Comparison of ENCODE assay signal across 1 cellular context in genomic region chr20:64024141-64024990, GRCh38.
TF ChIP-seq lines count a peak whose summit lies in the region.

No MANE protein-coding gene starts in this region.

TF ChIP-seq in HepG2, 621 proteins besides CTCF, POLR2A, EP300 and RAD21 (continued from another document and continues in another):
- 0 out of 2 replicates have a peak, but pooled peaks have one; percentile 11 for TF ChIP-seq ZNF646 (CRISPR knock-in tag; IDR thresholded peaks at IDR 0.05)
- peak; percentile 97 for TF ChIP-seq ZNF33B (CRISPR knock-in tag; IDR thresholded peaks at IDR 0.05)
- peak; percentile 90 for TF ChIP-seq NCOA2 (CRISPR knock-in tag; IDR thresholded peaks at IDR 0.05)
- TF ChIP-seq, protein P1, sequence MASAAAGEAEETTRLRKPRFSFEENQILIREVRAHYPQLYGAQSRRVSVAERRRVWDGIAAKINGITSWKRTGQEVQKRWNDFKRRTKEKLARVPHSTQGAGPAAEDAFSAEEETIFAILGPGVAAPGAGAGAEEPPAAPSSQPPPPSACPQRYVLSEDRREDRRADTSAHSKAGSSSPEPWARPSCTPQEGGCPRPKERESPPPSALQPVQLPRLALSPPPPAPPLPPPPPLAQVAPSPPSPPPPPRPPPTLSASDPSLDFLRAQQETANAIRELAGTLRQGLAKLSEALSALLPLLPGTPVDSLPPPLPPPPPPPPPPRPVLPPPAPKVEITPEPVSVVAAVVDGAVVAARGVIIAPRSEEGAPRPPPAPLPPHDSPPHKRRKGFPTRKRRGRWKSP (CRISPR knock-in tag; IDR thresholded peaks at IDR 0.05): peak; percentile 76; the same call in 1 of the 2 replicates
- TF ChIP-seq ZIK1 (CRISPR knock-in tag; IDR thresholded peaks at IDR 0.05; ENCODE audit: borderline replicate concordance, low read depth): 0 out of 2 replicates have a peak, but pooled peaks have one; percentile 25
- TF ChIP-seq ETV6 (CRISPR knock-in tag; conservative IDR thresholded peaks at IDR 0.05): peak; percentile 66; the same call in 1 of the 2 replicates
- no peak for TF ChIP-seq NRL (CRISPR knock-in tag; IDR thresholded peaks at IDR 0.05; ENCODE audit: borderline replicate concordance)
- TF ChIP-seq ATF7 (IDR thresholded peaks at IDR 0.05): no peak
- peak; percentile 26; the same call in 1 of the 2 replicates for TF ChIP-seq ATF7 (CRISPR knock-in tag; IDR thresholded peaks at IDR 0.05)
- no peak for TF ChIP-seq ZSCAN29 (CRISPR knock-in tag; conservative IDR thresholded peaks at IDR 0.05)
- peak; percentile 98 for TF ChIP-seq NCOR1 (IDR thresholded peaks at IDR 0.05; ENCODE audit: borderline replicate concordance, low read length)
- TF ChIP-seq ZNF75D (CRISPR knock-in tag; IDR thresholded peaks at IDR 0.05; ENCODE audit: borderline replicate concordance): no peak
- 0 out of 2 replicates have a peak, but pooled peaks have one; percentile 41 for TF ChIP-seq ZNF550 (CRISPR knock-in tag; IDR thresholded peaks at IDR 0.05; ENCODE audit: borderline replicate concordance)
- TF ChIP-seq SP5 (CRISPR knock-in tag; IDR thresholded peaks at IDR 0.05; ENCODE audit: borderline replicate concordance, low read depth): peak; percentile 35
- TF ChIP-seq SIN3B (IDR thresholded peaks at IDR 0.05; ENCODE audit: low read length): no peak
- TF ChIP-seq FOSL2 (CRISPR knock-in tag; IDR thresholded peaks at IDR 0.05): peak; percentile 46; the same call in 1 of the 2 replicates
- peak; percentile 91 for TF ChIP-seq CEBPB (IDR thresholded peaks at IDR 0.05; ENCODE audit: borderline replicate concordance, low read depth, low read length)
- no peak; the same call in 1 of the 2 replicates for TF ChIP-seq TOE1 (CRISPR knock-in tag; IDR thresholded peaks at IDR 0.05)
- TF ChIP-seq, protein P2, sequence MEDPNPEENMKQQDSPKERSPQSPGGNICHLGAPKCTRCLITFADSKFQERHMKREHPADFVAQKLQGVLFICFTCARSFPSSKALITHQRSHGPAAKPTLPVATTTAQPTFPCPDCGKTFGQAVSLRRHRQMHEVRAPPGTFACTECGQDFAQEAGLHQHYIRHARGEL (CRISPR knock-in tag; IDR thresholded peaks at IDR 0.05): peak; percentile 80; the same call in 1 of the 2 replicates
- TF ChIP-seq ZEB1 (IDR thresholded peaks at IDR 0.05; ENCODE audit: insufficient replicate concordance, low read depth): no peak
- TF ChIP-seq GABPB1 (CRISPR knock-in tag; IDR thresholded peaks at IDR 0.05): peak; percentile 58; the same call in 1 of the 2 replicates
- TF ChIP-seq RXRB (CRISPR knock-in tag; IDR thresholded peaks at IDR 0.05; ENCODE audit: borderline replicate concordance): peak; percentile 74; the same call in 1 of the 2 replicates
- peak; percentile 85 for TF ChIP-seq ZBTB43 (CRISPR knock-in tag; conservative IDR thresholded peaks at IDR 0.05)
- peak; percentile 76 for TF ChIP-seq PITX1 (CRISPR knock-in tag; IDR thresholded peaks at IDR 0.05)
- no peak; the same call in 1 of the 2 replicates for TF ChIP-seq ZMYM3 (CRISPR knock-in tag; IDR thresholded peaks at IDR 0.05)
- peak; percentile 19 for TF ChIP-seq PRPF4 (IDR thresholded peaks at IDR 0.05; ENCODE audit: low read depth, low read length, poor library complexity, severe bottlenecking)
- TF ChIP-seq, protein P3, sequence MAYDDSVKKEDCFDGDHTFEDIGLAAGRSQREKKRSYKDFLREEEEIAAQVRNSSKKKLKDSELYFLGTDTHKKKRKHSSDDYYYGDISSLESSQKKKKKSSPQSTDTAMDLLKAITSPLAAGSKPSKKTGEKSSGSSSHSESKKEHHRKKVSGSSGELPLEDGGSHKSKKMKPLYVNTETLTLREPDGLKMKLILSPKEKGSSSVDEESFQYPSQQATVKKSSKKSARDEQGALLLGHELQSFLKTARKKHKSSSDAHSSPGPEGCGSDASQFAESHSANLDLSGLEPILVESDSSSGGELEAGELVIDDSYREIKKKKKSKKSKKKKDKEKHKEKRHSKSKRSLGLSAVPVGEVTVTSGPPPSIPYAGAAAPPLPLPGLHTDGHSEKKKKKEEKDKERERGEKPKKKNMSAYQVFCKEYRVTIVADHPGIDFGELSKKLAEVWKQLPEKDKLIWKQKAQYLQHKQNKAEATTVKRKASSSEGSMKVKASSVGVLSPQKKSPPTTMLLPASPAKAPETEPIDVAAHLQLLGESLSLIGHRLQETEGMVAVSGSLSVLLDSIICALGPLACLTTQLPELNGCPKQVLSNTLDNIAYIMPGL (CRISPR knock-in tag; IDR thresholded peaks at IDR 0.05; ENCODE audit: borderline replicate concordance in 1 of 2, low read depth in 1 of 2): peak in 1 of 2 experiments; percentile 62; a peak in 2 of 4 replicates
- no peak for TF ChIP-seq CBX2 (IDR thresholded peaks at IDR 0.05; ENCODE audit: low read depth, low read length)
- no peak for TF ChIP-seq CBX2 (CRISPR knock-in tag; IDR thresholded peaks at IDR 0.05; ENCODE audit: low read depth)
- TF ChIP-seq NFRKB (IDR thresholded peaks at IDR 0.05): 0 out of 2 replicates have a peak, but pooled peaks have one; percentile 23
- TF ChIP-seq HMGA1 (CRISPR knock-in tag; conservative IDR thresholded peaks at IDR 0.05): 0 out of 2 replicates have a peak, but pooled peaks have one; percentile 74
- TF ChIP-seq ASH2L (IDR thresholded peaks at IDR 0.05; ENCODE audit: insufficient read length, low read depth, low read length): peak; percentile 94
- TF ChIP-seq SSRP1 (CRISPR knock-in tag; IDR thresholded peaks at IDR 0.05): 0 out of 2 replicates have a peak, but pooled peaks have one; percentile 16
- TF ChIP-seq RFX5 (IDR thresholded peaks at IDR 0.05; ENCODE audit: low read depth, low read length): no peak
- peak; percentile 71 for TF ChIP-seq DMAP1 (CRISPR knock-in tag; IDR thresholded peaks at IDR 0.05)
- peak; percentile 26; the same call in 1 of the 2 replicates for TF ChIP-seq ZNF281 (CRISPR knock-in tag; IDR thresholded peaks at IDR 0.05; ENCODE audit: borderline replicate concordance)
- TF ChIP-seq ZNF761 (CRISPR knock-in tag; conservative IDR thresholded peaks at IDR 0.05): 0 out of 2 replicates have a peak, but pooled peaks have one; percentile 48
- TF ChIP-seq, protein P4, sequence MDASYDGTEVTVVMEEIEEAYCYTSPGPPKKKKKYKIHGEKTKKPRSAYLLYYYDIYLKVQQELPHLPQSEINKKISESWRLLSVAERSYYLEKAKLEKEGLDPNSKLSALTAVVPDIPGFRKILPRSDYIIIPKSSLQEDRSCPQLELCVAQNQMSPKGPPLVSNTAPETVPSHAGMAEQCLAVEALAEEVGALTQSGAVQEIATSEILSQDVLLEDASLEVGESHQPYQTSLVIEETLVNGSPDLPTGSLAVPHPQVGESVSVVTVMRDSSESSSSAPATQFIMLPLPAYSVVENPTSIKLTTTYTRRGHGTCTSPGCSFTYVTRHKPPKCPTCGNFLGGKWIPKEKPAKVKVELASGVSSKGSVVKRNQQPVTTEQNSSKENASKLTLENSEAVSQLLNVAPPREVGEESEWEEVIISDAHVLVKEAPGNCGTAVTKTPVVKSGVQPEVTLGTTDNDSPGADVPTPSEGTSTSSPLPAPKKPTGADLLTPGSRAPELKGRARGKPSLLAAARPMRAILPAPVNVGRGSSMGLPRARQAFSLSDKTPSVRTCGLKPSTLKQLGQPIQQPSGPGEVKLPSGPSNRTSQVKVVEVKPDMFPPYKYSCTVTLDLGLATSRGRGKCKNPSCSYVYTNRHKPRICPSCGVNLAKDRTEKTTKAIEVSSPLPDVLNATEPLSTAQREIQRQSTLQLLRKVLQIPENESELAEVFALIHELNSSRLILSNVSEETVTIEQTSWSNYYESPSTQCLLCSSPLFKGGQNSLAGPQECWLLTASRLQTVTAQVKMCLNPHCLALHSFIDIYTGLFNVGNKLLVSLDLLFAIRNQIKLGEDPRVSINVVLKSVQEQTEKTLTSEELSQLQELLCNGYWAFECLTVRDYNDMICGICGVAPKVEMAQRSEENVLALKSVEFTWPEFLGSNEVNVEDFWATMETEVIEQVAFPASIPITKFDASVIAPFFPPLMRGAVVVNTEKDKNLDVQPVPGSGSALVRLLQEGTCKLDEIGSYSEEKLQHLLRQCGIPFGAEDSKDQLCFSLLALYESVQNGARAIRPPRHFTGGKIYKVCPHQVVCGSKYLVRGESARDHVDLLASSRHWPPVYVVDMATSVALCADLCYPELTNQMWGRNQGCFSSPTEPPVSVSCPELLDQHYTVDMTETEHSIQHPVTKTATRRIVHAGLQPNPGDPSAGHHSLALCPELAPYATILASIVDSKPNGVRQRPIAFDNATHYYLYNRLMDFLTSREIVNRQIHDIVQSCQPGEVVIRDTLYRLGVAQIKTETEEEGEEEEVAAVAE (CRISPR knock-in tag; IDR thresholded peaks at IDR 0.05; ENCODE audit: borderline replicate concordance): peak; percentile 41; the same call in 1 of the 2 replicates
- TF ChIP-seq TP53 (CRISPR knock-in tag; conservative IDR thresholded peaks at IDR 0.05): no peak; the same call in 1 of the 2 replicates
- TF ChIP-seq ZNF564 (CRISPR knock-in tag; IDR thresholded peaks at IDR 0.05): peak; percentile 97
- no peak for TF ChIP-seq ZNF484 (CRISPR knock-in tag; IDR thresholded peaks at IDR 0.05; ENCODE audit: borderline replicate concordance, low read depth)
- TF ChIP-seq ZSCAN31 (CRISPR knock-in tag; IDR thresholded peaks at IDR 0.05; ENCODE audit: low read depth): peak; percentile 43; the same call in 1 of the 2 replicates
- TF ChIP-seq RBAK (CRISPR knock-in tag; IDR thresholded peaks at IDR 0.05): no peak
- no peak for TF ChIP-seq ZNF619 (CRISPR knock-in tag; IDR thresholded peaks at IDR 0.05)
